In genomic region chr13:47757681-47758080, GRCh38 we compare ENCODE assay signal across 33 cellular contexts.
"Had no signal": no experiment of that assay in that cellular context is flagged by ENCODE, and none has a peak within 500 bp of the region (broad histone marks: within the 10 kb centered on the region; RNA-seq: fewer than 3 reads in every experiment).

No MANE protein-coding gene starts in this region.

- H3K4me3 ChIP-seq: MG63 had no signal

- DNase-seq: Karpas-422, Kasumi-1, KG1, MG63, MM.1S, MV-4-11, NCI-H1048, NCI-H1092, NCI-H1105, NCI-H1105 treated with DMSO at 0.1 percent for 48 hours, NCI-H1417, NCI-H1417 treated with DMSO at 0.1 percent for 48 hours, NCI-H1436, NCI-H1436 treated with DMSO at 0.1 percent for 48 hours, NCI-H146, NCI-H1694, NCI-H1694 treated with DMSO at 0.1 percent for 48 hours, NCI-H187, NCI-H187 treated with DMSO at 0.1 percent for 48 hours, NCI-H1930, NCI-H2029, NCI-H2029 treated with DMSO at 0.1 percent for 48 hours, NCI-H2081, NCI-H2081 treated with DMSO at 0.1 percent for 48 hours, NCI-H2107, NCI-H2171, NCI-H2171 treated with DMSO at 0.1 percent for 48 hours, NCI-H2227 treated with DMSO at 0.1 percent for 48 hours, NCI-H226, NCI-H345, NCI-H446, NCI-H446 treated with DMSO at 0.1 percent for 48 hours, NCI-H510A had no signal
